ENCODE assay signal across 18 cellular contexts in the genomic region with DNA sequence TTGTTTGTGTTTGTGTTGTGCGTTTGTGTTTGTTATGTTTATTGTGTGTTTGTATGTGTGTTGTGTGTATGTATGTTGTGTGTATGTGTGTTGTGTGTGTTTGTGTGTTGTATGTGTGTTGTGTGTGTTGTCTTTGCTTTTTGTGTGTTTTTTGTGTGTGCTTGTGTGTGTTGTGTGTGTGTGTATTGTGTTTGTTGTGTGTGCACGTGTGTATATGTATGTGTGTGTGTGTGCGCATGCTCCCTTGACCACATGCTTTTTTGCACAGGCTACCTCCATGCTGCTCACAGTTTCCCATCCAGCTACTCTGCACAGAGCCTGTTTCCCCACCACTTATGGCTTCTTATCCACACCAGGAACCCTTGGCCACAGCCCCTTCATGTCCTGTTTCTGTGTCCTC.
"Had no signal": no experiment of that assay in that cellular context is flagged by ENCODE, and none has a peak within 500 bp of the region (broad histone marks: within the 10 kb centered on the region; RNA-seq: fewer than 3 reads in every experiment).

No MANE protein-coding gene starts in this region.

- H3K4me1 ChIP-seq: colonic mucosa, esophagus squamous epithelium, gastroesophageal sphincter, left ventricle myocardium inferior, lower lobe of right lung, right atrium auricular region had no signal

- H3K27ac Mint-ChIP-seq: memory B cell had no signal

- H3K27ac ChIP-seq: colonic mucosa, esophagus squamous epithelium, gastroesophageal sphincter, left ventricle myocardium inferior, lower lobe of right lung, right atrium auricular region had no signal

- H3K9me3 ChIP-seq: colonic mucosa, esophagus squamous epithelium, gastroesophageal sphincter, left ventricle myocardium inferior, lower lobe of right lung, right atrium auricular region had no signal

- H3K36me3 ChIP-seq: colonic mucosa, esophagus squamous epithelium, gastroesophageal sphincter, left ventricle myocardium inferior, lower lobe of right lung, right atrium auricular region had no signal

- H3K4me3 Mint-ChIP-seq: memory B cell had no signal

- H3K27me3 Mint-ChIP-seq: memory B cell had no signal

- FAIRE-seq: kidney, small intestine had no signal

- H3K27me3 ChIP-seq: colonic mucosa, esophagus squamous epithelium, gastroesophageal sphincter, right atrium auricular region had no signal

- H3K4me3 ChIP-seq: colonic mucosa, esophagus squamous epithelium, gastroesophageal sphincter, left ventricle myocardium inferior, lower lobe of right lung, right atrium auricular region had no signal

- DNase-seq: colonic mucosa; dermis blood vessel endothelial cell; esophagus squamous epithelium; foreskin fibroblast; kidney; left cardiac atrium; left ventricle myocardium inferior; lower lobe of right lung; midbrain; posterior cingulate gyrus; small intestine; stimulated activated CD4-positive, alpha-beta T cell treated with anti-CD3 and anti-CD28 coated beads, Interleukin-12 subunit alpha, Interleukin-12 subunit beta, amount 100 ng/mL, for 4 hours; stimulated activated CD4-positive, alpha-beta T cell treated with anti-CD3 and anti-CD28 coated beads, Interleukin-2, amount 100 ng/mL, for 48 hours; stimulated activated naive CD4-positive, alpha-beta T cell treated with Interleukin-2 at 50 U/mL for 16 hours; trophoblast cell had no signal

- H3K4me1 Mint-ChIP-seq: memory B cell had no signal

- H3K36me3 Mint-ChIP-seq: memory B cell had no signal

- ATAC-seq: gastroesophageal sphincter, left cardiac atrium, lower lobe of right lung had no signal
